In the genomic region with DNA sequence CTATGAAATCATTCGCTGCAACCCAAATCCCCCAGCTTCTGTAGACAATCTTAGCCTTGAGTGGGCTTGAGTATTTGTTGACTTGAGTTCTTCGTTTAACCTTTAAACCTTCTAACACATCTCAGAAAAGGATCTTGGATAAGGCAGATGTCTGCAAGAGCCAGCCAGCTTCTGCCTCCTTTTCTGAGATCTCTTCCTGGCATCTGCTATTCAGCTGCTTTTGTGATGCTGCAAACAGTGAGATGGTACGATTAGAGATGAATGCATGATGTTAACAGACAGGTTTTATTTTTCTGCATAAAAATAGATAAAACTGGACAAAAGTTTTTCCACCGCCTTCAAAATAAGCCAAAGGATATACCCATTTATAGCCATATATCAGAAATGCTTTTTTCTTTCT, we compare ENCODE assay signal across 11 cellular contexts.
"Had no signal": no experiment of that assay in that cellular context is flagged by ENCODE, and none has a peak within 500 bp of the region (broad histone marks: within the 10 kb centered on the region; RNA-seq: fewer than 3 reads in every experiment).

No MANE protein-coding gene starts in this region.

- FAIRE-seq: colon, endothelial cell of umbilical vein, frontal cortex had no signal

- H3K4me3 Mint-ChIP-seq: activated CD8-positive, alpha-beta T cell treated with anti-CD3 and anti-CD28 coated beads, Interleukin-2, amount 10 ng/mL, durations not matched to agents 7 days and 5 days had no signal

- DNase-seq: activated CD8-positive, alpha-beta memory T cell treated with anti-CD3 and anti-CD28 coated beads, Interleukin-2, amount 50 U/mL, for 48 hours; activated CD8-positive, alpha-beta T cell treated with anti-CD3 and anti-CD28 coated beads, Interleukin-2, amount 10 ng/mL, durations not matched to agents 7 days and 5 days; activated naive CD4-positive, alpha-beta T cell treated with Interleukin-2 at 50 U/mL for 16 hours; substantia nigra; trophoblast cell had no signal

- H3K36me3 ChIP-seq: neutrophil had no signal

- H3K27ac ChIP-seq: neutrophil, skin epidermis had no signal

- H3K4me3 ChIP-seq: skin epidermis had no signal

- H3K27ac Mint-ChIP-seq: activated CD8-positive, alpha-beta T cell treated with anti-CD3 and anti-CD28 coated beads, Interleukin-2, amount 10 ng/mL, durations not matched to agents 7 days and 5 days had no signal

- H3K9me3 Mint-ChIP-seq: activated T-helper 1 cell treated with anti-CD3 and anti-CD28 coated beads, Interleukin-12 subunit alpha, Interleukin-12 subunit beta, Interleukin-2, Interleukin-4 antibody, amounts not matched to agents 30 ng/mL and 10 ng/mL and 1 ng/mL, durations not matched to agents 14 hours and 24 hours and 36 hours had no signal

- ATAC-seq: activated CD8-positive, alpha-beta T cell treated with anti-CD3 and anti-CD28 coated beads, Interleukin-2, amount 10 ng/mL, durations not matched to agents 7 days and 5 days had no signal

- H3K9me3 ChIP-seq: neutrophil had no signal
